28 cellular contexts compared by ENCODE assay signal in genomic region chr14:64934338-64934939, GRCh38. TPM values are rescaled to one million over a fixed set of nuclear protein-coding genes. Genes with fewer than 3 reads are reported as not detected.
DNase-seq lines count a peak whose midpoint lies in the region; ATAC-seq, FAIRE-seq and TF ChIP-seq lines count a peak whose summit lies in the region.
"Had no signal": no experiment of that assay in that cellular context is flagged by ENCODE, and none has a peak within 500 bp of the region (broad histone marks: within the 10 kb centered on the region; RNA-seq: fewer than 3 reads in every experiment).

No MANE protein-coding gene starts in this region.

- POLR2A ChIA-PET in HepG2 (lab: Yijun Ruan, JAX) = no interaction called here

- H3K79me2 ChIP-seq in HepG2 (ENCODE audit: insufficient read depth, low read length) = no peaks in the 10 kb centered on the region

- peaks cover 60% of the 10 kb centered on the region for H3K4me1 ChIP-seq in HepG2 (ENCODE audit: insufficient read depth, low read length)
- H3K4me1 ChIP-seq in right lobe of liver = peaks cover 0 to 53% (median 10%) of the 10 kb centered on the region in 4 donors
- peaks cover 0 to 75% (median 49%) of the 10 kb centered on the region in 4 donors for H3K4me1 ChIP-seq in tibial artery

- H3K4me1 Mint-ChIP-seq in T-helper 17 cell = peaks cover 45% of the 10 kb centered on the region

- intact Hi-C loops in HepG2 (cut with micrococcal nuclease; ENCODE audit: unreplicated experiment) (loop anchor here (10.0 kb wide), 1 partner anchor 230 kb away; the partner anchor contains the start of gene PLEKHG3), right lobe of liver (cut with DNase I) (no loop called here), tibial artery (cut with DNase I; ENCODE audit: low total_unique reads) (no loop called here)

- H3K27me3 ChIP-seq in HepG2 (ENCODE audit: control insufficient read depth in 1 of 2, insufficient read depth in 2 of 2, low read length in 2 of 2) (no peaks in the 10 kb centered on the region), right lobe of liver (no peaks in the 10 kb centered on the region), tibial artery (no peaks in the 10 kb centered on the region)
- H3K27me3 ChIP-seq: heart right ventricle, ovary, right atrium auricular region, transverse colon had no signal

- no peak for ATAC-seq in HepG2
- ATAC-seq in right lobe of liver = no peak
- no peak for ATAC-seq in T-helper 17 cell
- ATAC-seq in HG03354 (IDR thresholded peaks at IDR 0.05; ENCODE audit: poor library complexity, severe bottlenecking, unreplicated experiment) = no peak
- no peak for ATAC-seq in GM18505 (IDR thresholded peaks at IDR 0.05; ENCODE audit: unreplicated experiment)
- ATAC-seq: activated CD8-positive, alpha-beta T cell treated with anti-CD3 and anti-CD28 coated beads, Interleukin-2, amount 10 ng/mL, durations not matched to agents 7 days and 5 days; activated naive CD8-positive, alpha-beta T cell treated with anti-CD3 and anti-CD28 coated beads, Interleukin-2, amount 50 U/mL, for 24 hours; activated T-cell treated with anti-CD3 and anti-CD28 coated beads, Interleukin-2, amount 50 U/mL, for 4 hours; heart right ventricle; naive thymus-derived CD8-positive, alpha-beta T cell; stimulated activated naive CD8-positive, alpha-beta T cell treated with anti-CD3 and anti-CD28 coated beads, Interleukin-15, Interleukin-2, amounts not matched to agents 100 U/mL and 50 U/mL, for 24 hours had no signal

- 78% methylated on average over 1 of the region's 1 CpG for WGBS in HepG2 (ENCODE audit: low lambda C conversion rate)
- WGBS in right lobe of liver (ENCODE audit: insufficient coverage, low coverage, low lambda C conversion rate, missing lambda C conversion rate) = 67% methylated on average over 1 of the region's 1 CpG

- H3K36me3 ChIP-seq in HepG2 (replicated peaks in 1 of 2; ENCODE audit: control insufficient read depth in 1 of 2, insufficient read depth in 2 of 2, low read length in 2 of 2) = peaks cover 3 to 12% of the 10 kb centered on the region in 2 experiments; a peak in 4 of 5 replicates
- H3K36me3 ChIP-seq in right lobe of liver = peaks cover 4 to 31% (median 9%) of the 10 kb centered on the region in 4 donors
- H3K36me3 ChIP-seq in tibial artery = peaks cover 2 to 24% (median 23%) of the 10 kb centered on the region in 3 donors
- H3K36me3 ChIP-seq: ovary had no signal

- no peak overlapping the region for H2AFZ ChIP-seq in HepG2 (ENCODE audit: low read length)

- H3K27me3 Mint-ChIP-seq in T-helper 17 cell = no peaks in the 10 kb centered on the region
- H3K27me3 Mint-ChIP-seq: activated naive CD8-positive, alpha-beta T cell treated with anti-CD3 and anti-CD28 coated beads, Interleukin-2, amount 50 U/mL, for 24 hours; brain; naive thymus-derived CD8-positive, alpha-beta T cell had no signal

- BruUV-seq in HepG2 (replicated peaks; lab: Mats Ljungman, UMichigan) = TSS peak; percentile 36

- no peak overlapping the region for H3K9ac ChIP-seq in HepG2 (ENCODE audit: insufficient read depth, low read depth, low read length)

- peaks cover 3% of the 10 kb centered on the region for H3K36me3 Mint-ChIP-seq in T-helper 17 cell (ENCODE audit: low read depth)

- H3K27ac ChIP-seq in HepG2 (ENCODE audit: extremely low read length, insufficient read depth, low read length) (no peak overlapping the region), right lobe of liver (no peak overlapping the region), tibial artery (peak overlapping the region; percentile 21 to 38)

- peak overlapping the region; percentile 71 for H3K27ac Mint-ChIP-seq in T-helper 17 cell

- DNase-seq in HepG2 (ENCODE audit: low spot score) = no peak
- no peak for DNase-seq in right lobe of liver
- no peak for DNase-seq in T-helper 17 cell
- peak; percentile 84 for DNase-seq in myocyte (ENCODE audit: low read depth)
- no peak for DNase-seq in tibial artery
- DNase-seq: activated CD8-positive, alpha-beta T cell treated with anti-CD3 and anti-CD28 coated beads, Interleukin-2, amount 10 ng/mL, durations not matched to agents 7 days and 5 days; activated naive CD8-positive, alpha-beta T cell treated with anti-CD3 and anti-CD28 coated beads, Interleukin-2, amount 50 U/mL, for 24 hours; activated T-cell treated with anti-CD3 and anti-CD28 coated beads, Interleukin-2, amount 50 U/mL, for 4 hours; DMS153; effector CD4-positive, alpha-beta T cell; erythroblast; HCEC 1CT; heart right ventricle; mesenchymal stem cell; MM.1S; naive thymus-derived CD8-positive, alpha-beta T cell; NCI-H1417 treated with DMSO at 0.1 percent for 48 hours; NCI-H2081 treated with DMSO at 0.1 percent for 48 hours; NCI-H446; ovary; SIG-M5; stimulated activated naive CD8-positive, alpha-beta T cell treated with anti-CD3 and anti-CD28 coated beads, Interleukin-15, Interleukin-2, amounts not matched to agents 100 U/mL and 50 U/mL, for 24 hours; transverse colon had no signal

- no peak for TF ChIP-seq EP300 in HepG2 (IDR thresholded peaks at IDR 0.05; ENCODE audit: low read depth in 2 of 2, low read length in 2 of 2)
- TF ChIP-seq EP300 in HepG2 (CRISPR knock-in tag; IDR thresholded peaks at IDR 0.05; ENCODE audit: borderline replicate concordance) = no peak

- no peaks in the 10 kb centered on the region for H3K9me3 ChIP-seq in HepG2 (ENCODE audit: low read length)
- H3K9me3 ChIP-seq in right lobe of liver = no peaks in the 10 kb centered on the region
- no peaks in the 10 kb centered on the region for H3K9me3 ChIP-seq in T-helper 17 cell (ENCODE audit: control insufficient read depth, low read length, poor library complexity, severe bottlenecking)
- H3K9me3 ChIP-seq in tibial artery = no peaks in the 10 kb centered on the region
- H3K9me3 ChIP-seq: heart right ventricle, ovary, right atrium auricular region, transverse colon had no signal

- no peak for TF ChIP-seq RAD21 in HepG2 (CRISPR knock-in tag; IDR thresholded peaks at IDR 0.05)

- no peak overlapping the region for H3K4me2 ChIP-seq in HepG2 (ENCODE audit: low read depth, low read length)

- TF ChIP-seq CTCF in HepG2 (CRISPR knock-in tag; IDR thresholded peaks at IDR 0.05) (no peak), right lobe of liver (IDR thresholded peaks at IDR 0.05) (no peak), tibial artery (IDR thresholded peaks at IDR 0.05) (no peak)

- no peak overlapping the region for H3K4me3 Mint-ChIP-seq in T-helper 17 cell
- H3K4me3 Mint-ChIP-seq: activated naive CD8-positive, alpha-beta T cell treated with anti-CD3 and anti-CD28 coated beads, Interleukin-2, amount 50 U/mL, for 24 hours; activated T-cell treated with anti-CD3 and anti-CD28 coated beads, Interleukin-2, amount 50 U/mL, for 4 hours; brain had no signal

- FAIRE-seq in HepG2 (lab: Jason Lieb, UNC) = no peak

- no peak overlapping the region for H3K4me3 ChIP-seq in HepG2 (replicated peaks in 1 of 3; ENCODE audit: insufficient read depth in 1 of 3, low read depth in 2 of 3, low read length in 3 of 3)
- H3K4me3 ChIP-seq in right lobe of liver = no peak overlapping the region
- H3K4me3 ChIP-seq in tibial artery = no peak overlapping the region
- H3K4me3 ChIP-seq: heart right ventricle, ovary, right atrium auricular region, transverse colon had no signal

- CTCF ChIA-PET in HepG2 (lab: Yijun Ruan, JAX; ENCODE audit: low intra/inter-chr PET ratio, low total read pairs) = no interaction called here

- in situ Hi-C loops in HepG2 (cut with HindIII; ENCODE audit: extremely low pct_ligation_motif_present, low pct_unique_long_range_greater_than_20kb) = no loop called here

- no peaks in the 10 kb centered on the region; the same call in 1 of the 2 replicates for H4K20me1 ChIP-seq in HepG2 (ENCODE audit: insufficient read depth, low read length)

- no peak for TF ChIP-seq POLR2A in HepG2 (IDR thresholded peaks at IDR 0.05; ENCODE audit: insufficient read depth in 1 of 2, low read depth in 2 of 2, low read length in 2 of 2)
- no peak for TF ChIP-seq POLR2A in right lobe of liver (IDR thresholded peaks at IDR 0.05)
- no peak for TF ChIP-seq POLR2A in GM18505 (IDR thresholded peaks at IDR 0.05; ENCODE audit: borderline replicate concordance, extremely low read depth, insufficient read depth, insufficient read length)

RNA-seq across cellular contexts. Expression of gene GPX2, which starts 8.1 kb away (rescaled TPM):
- total RNA-seq in HepG2 (2016; rRNA removed; fragmentation: Illumina TruSeq; extraction: Trizol) = 674 and 839 TPM in 2 replicates
- 242 and 256 TPM in 2 replicates for total RNA-seq in HepG2 (2016; cell fraction: cytosol; rRNA removed; fragmentation: Illumina TruSeq; extraction: Trizol; ENCODE audit: low read depth)
- total RNA-seq in HepG2 (2016; cell fraction: insoluble cytoplasmic fraction; rRNA removed; fragmentation: Illumina TruSeq; extraction: Trizol) = 663 and 874 TPM in 2 replicates
- total RNA-seq in HepG2 (2016; cell fraction: membrane; rRNA removed; fragmentation: Illumina TruSeq; extraction: Trizol) = 629 and 636 TPM in 2 replicates
- 227 and 238 TPM in 2 replicates for total RNA-seq in HepG2 (2016; cell fraction: nucleus; rRNA removed; fragmentation: Illumina TruSeq; extraction: Trizol)
- 417 and 526 TPM in 2 replicates for polyA plus RNA-seq in HepG2 (2011; rRNA removed)
- 451 and 581 TPM in 2 replicates for polyA plus RNA-seq in HepG2 (2011; cell fraction: cytosol; rRNA removed)
- polyA plus RNA-seq in HepG2 (2011; cell fraction: nucleus; rRNA removed) = 112 and 118 TPM in 2 replicates
- polyA plus RNA-seq in HepG2 (2012) = 77.6 and 217 TPM in 2 replicates
- 401 and 422 TPM in 2 replicates for polyA plus RNA-seq in HepG2 (2016; cell fraction: cytosol; fragmentation: Illumina TruSeq; extraction: Trizol; ENCODE audit: low read depth)
- polyA plus RNA-seq in HepG2 (2016; cell fraction: insoluble cytoplasmic fraction; fragmentation: Illumina TruSeq; extraction: Trizol; ENCODE audit: low read depth) = 1,459 and 1,539 TPM in 2 replicates
- 928 and 1,086 TPM in 2 replicates for polyA plus RNA-seq in HepG2 (2016; cell fraction: membrane; fragmentation: Illumina TruSeq; extraction: Trizol; ENCODE audit: low read depth)
- 560 and 646 TPM in 2 replicates for polyA plus RNA-seq in HepG2 (2016; cell fraction: nucleus; fragmentation: Illumina TruSeq; extraction: Trizol; ENCODE audit: insufficient read depth, low read depth)
- 0.26 and 308 TPM in 2 replicates for polyA minus RNA-seq in HepG2 (2011; rRNA and poly(A)+ RNA removed; ENCODE audit: low replicate concordance)
- 48.7 and 61.2 TPM in 2 replicates for polyA minus RNA-seq in HepG2 (2011; cell fraction: cytosol; rRNA and poly(A)+ RNA removed)
- 37.3 and 43.0 TPM in 2 replicates for polyA minus RNA-seq in HepG2 (2011; cell fraction: nucleus; rRNA and poly(A)+ RNA removed)
- total RNA-seq in right lobe of liver = 1,000 to 10,000 TPM in 1 of 6 experiments, 100 to 1,000 TPM in 5; 248 to 1,113 (median 341) TPM
- total RNA-seq in T-helper 17 cell = not detected
- total RNA-seq in myocyte = not detected in 2 replicates
- 1.0 TPM for polyA plus RNA-seq in myocyte (2012)
- total RNA-seq: activated CD8-positive, alpha-beta T cell treated with anti-CD3 and anti-CD28 coated beads, Interleukin-2, amount 10 ng/mL, durations not matched to agents 7 days and 5 days; fibroblast of villous mesenchyme; heart right ventricle; naive thymus-derived CD8-positive, alpha-beta T cell; right atrium auricular region had no signal
- polyA plus RNA-seq: heart right ventricle, ovary had no signal

RNA-seq across cellular contexts. Expression of gene CHURC1, which starts 20.2 kb away (rescaled TPM):
- total RNA-seq in HepG2 (2016; rRNA removed; fragmentation: Illumina TruSeq; extraction: Trizol) = 72.1 and 74.4 TPM in 2 replicates
- 16.5 and 18.5 TPM in 2 replicates for total RNA-seq in HepG2 (2016; cell fraction: cytosol; rRNA removed; fragmentation: Illumina TruSeq; extraction: Trizol; ENCODE audit: low read depth)
- total RNA-seq in HepG2 (2016; cell fraction: insoluble cytoplasmic fraction; rRNA removed; fragmentation: Illumina TruSeq; extraction: Trizol) = 75.0 and 76.5 TPM in 2 replicates
- 23.3 and 30.6 TPM in 2 replicates for total RNA-seq in HepG2 (2016; cell fraction: membrane; rRNA removed; fragmentation: Illumina TruSeq; extraction: Trizol)
- 35.7 and 40.9 TPM in 2 replicates for total RNA-seq in HepG2 (2016; cell fraction: nucleus; rRNA removed; fragmentation: Illumina TruSeq; extraction: Trizol)
- 35.8 and 41.1 TPM in 2 replicates for polyA plus RNA-seq in HepG2 (2011; rRNA removed)
- polyA plus RNA-seq in HepG2 (2011; cell fraction: cytosol; rRNA removed) = 27.6 and 35.9 TPM in 2 replicates
- polyA plus RNA-seq in HepG2 (2011; cell fraction: nucleus; rRNA removed) = 20.8 and 25.4 TPM in 2 replicates
- 23.0 and 52.4 TPM in 2 replicates for polyA plus RNA-seq in HepG2 (2012)
- 22.9 and 25.5 TPM in 2 replicates for polyA plus RNA-seq in HepG2 (2016; cell fraction: cytosol; fragmentation: Illumina TruSeq; extraction: Trizol; ENCODE audit: low read depth)
- 67.0 and 70.3 TPM in 2 replicates for polyA plus RNA-seq in HepG2 (2016; cell fraction: insoluble cytoplasmic fraction; fragmentation: Illumina TruSeq; extraction: Trizol; ENCODE audit: low read depth)
- 24.8 and 25.8 TPM in 2 replicates for polyA plus RNA-seq in HepG2 (2016; cell fraction: membrane; fragmentation: Illumina TruSeq; extraction: Trizol; ENCODE audit: low read depth)
- 44.4 and 74.3 TPM in 2 replicates for polyA plus RNA-seq in HepG2 (2016; cell fraction: nucleus; fragmentation: Illumina TruSeq; extraction: Trizol; ENCODE audit: insufficient read depth, low read depth)
- polyA minus RNA-seq in HepG2 (2011; rRNA and poly(A)+ RNA removed; ENCODE audit: low replicate concordance) = 6.9 and 33.8 TPM in 2 replicates
- polyA minus RNA-seq in HepG2 (2011; cell fraction: cytosol; rRNA and poly(A)+ RNA removed) = 9.8 and 13.8 TPM in 2 replicates
- 40.3 and 42.6 TPM in 2 replicates for polyA minus RNA-seq in HepG2 (2011; cell fraction: nucleus; rRNA and poly(A)+ RNA removed)
- 10 to 100 TPM; 28.2 to 55.2 (median 37.1) TPM for total RNA-seq in right lobe of liver
- total RNA-seq in T-helper 17 cell = 10 to 100 TPM; 69.5 to 78.3 TPM
- total RNA-seq in myocyte = 41.3 and 55.0 TPM in 2 replicates
- polyA plus RNA-seq in myocyte (2012) = 55.7 TPM

RNA-seq across cellular contexts. Expression of gene RAB15, which starts 37.7 kb away (rescaled TPM):
- total RNA-seq in HepG2 (2016; rRNA removed; fragmentation: Illumina TruSeq; extraction: Trizol) (17.2 and 18.5 TPM in 2 replicates), right lobe of liver (10 to 100 TPM in 2 of 6 experiments, 1 to 10 TPM in 4; 6.5 to 13.8 (median 9.0) TPM), T-helper 17 cell (1 to 10 TPM; 4.8 to 5.8 TPM), myocyte (93.6 and 148 TPM in 2 replicates)
- total RNA-seq in HepG2 (2016; cell fraction: cytosol; rRNA removed; fragmentation: Illumina TruSeq; extraction: Trizol; ENCODE audit: low read depth) = 10.0 and 10.2 TPM in 2 replicates
- total RNA-seq in HepG2 (2016; cell fraction: insoluble cytoplasmic fraction; rRNA removed; fragmentation: Illumina TruSeq; extraction: Trizol) = 15.0 and 19.2 TPM in 2 replicates
- total RNA-seq in HepG2 (2016; cell fraction: membrane; rRNA removed; fragmentation: Illumina TruSeq; extraction: Trizol) = 28.0 and 32.7 TPM in 2 replicates
- total RNA-seq in HepG2 (2016; cell fraction: nucleus; rRNA removed; fragmentation: Illumina TruSeq; extraction: Trizol) = 13.3 and 15.6 TPM in 2 replicates
- 7.4 and 12.3 TPM in 2 replicates for polyA plus RNA-seq in HepG2 (2011; rRNA removed)
- 6.2 and 7.5 TPM in 2 replicates for polyA plus RNA-seq in HepG2 (2011; cell fraction: cytosol; rRNA removed)
- 33.9 and 49.5 TPM in 2 replicates for polyA plus RNA-seq in HepG2 (2011; cell fraction: nucleus; rRNA removed)
- 3.6 and 9.1 TPM in 2 replicates for polyA plus RNA-seq in HepG2 (2012)
- polyA plus RNA-seq in HepG2 (2016; cell fraction: cytosol; fragmentation: Illumina TruSeq; extraction: Trizol; ENCODE audit: low read depth) = 12.4 and 12.5 TPM in 2 replicates
- polyA plus RNA-seq in HepG2 (2016; cell fraction: insoluble cytoplasmic fraction; fragmentation: Illumina TruSeq; extraction: Trizol; ENCODE audit: low read depth) = 18.7 and 21.4 TPM in 2 replicates
- 29.3 and 32.2 TPM in 2 replicates for polyA plus RNA-seq in HepG2 (2016; cell fraction: membrane; fragmentation: Illumina TruSeq; extraction: Trizol; ENCODE audit: low read depth)
- 31.6 and 35.1 TPM in 2 replicates for polyA plus RNA-seq in HepG2 (2016; cell fraction: nucleus; fragmentation: Illumina TruSeq; extraction: Trizol; ENCODE audit: insufficient read depth, low read depth)
- polyA minus RNA-seq in HepG2 (2011; rRNA and poly(A)+ RNA removed; ENCODE audit: low replicate concordance) = 8.7 TPM in 1 of 2 replicates, not detected in the other
- polyA minus RNA-seq in HepG2 (2011; cell fraction: cytosol; rRNA and poly(A)+ RNA removed) = 2.2 and 3.1 TPM in 2 replicates
- polyA minus RNA-seq in HepG2 (2011; cell fraction: nucleus; rRNA and poly(A)+ RNA removed) = 4.0 and 8.6 TPM in 2 replicates
- polyA plus RNA-seq in myocyte (2012) = 80.4 TPM

RNA-seq across cellular contexts. Expression of gene FNTB, which starts 52.3 kb away (rescaled TPM):
- total RNA-seq in HepG2 (2016; rRNA removed; fragmentation: Illumina TruSeq; extraction: Trizol) = 28.5 and 35.1 TPM in 2 replicates
- 4.9 and 5.9 TPM in 2 replicates for total RNA-seq in HepG2 (2016; cell fraction: cytosol; rRNA removed; fragmentation: Illumina TruSeq; extraction: Trizol; ENCODE audit: low read depth)
- total RNA-seq in HepG2 (2016; cell fraction: insoluble cytoplasmic fraction; rRNA removed; fragmentation: Illumina TruSeq; extraction: Trizol) = 26.2 and 34.3 TPM in 2 replicates
- total RNA-seq in HepG2 (2016; cell fraction: membrane; rRNA removed; fragmentation: Illumina TruSeq; extraction: Trizol) = 13.9 and 14.8 TPM in 2 replicates
- 23.0 and 24.4 TPM in 2 replicates for total RNA-seq in HepG2 (2016; cell fraction: nucleus; rRNA removed; fragmentation: Illumina TruSeq; extraction: Trizol)
- polyA plus RNA-seq in HepG2 (2011; rRNA removed) = 23.6 and 25.5 TPM in 2 replicates
- polyA plus RNA-seq in HepG2 (2011; cell fraction: cytosol; rRNA removed) = 24.0 and 26.1 TPM in 2 replicates
- polyA plus RNA-seq in HepG2 (2011; cell fraction: nucleus; rRNA removed) = 23.4 and 27.7 TPM in 2 replicates
- polyA plus RNA-seq in HepG2 (2012) = 13.7 TPM in 2 replicates
- 4.0 and 4.6 TPM in 2 replicates for polyA plus RNA-seq in HepG2 (2016; cell fraction: cytosol; fragmentation: Illumina TruSeq; extraction: Trizol; ENCODE audit: low read depth)
- 33.7 and 37.5 TPM in 2 replicates for polyA plus RNA-seq in HepG2 (2016; cell fraction: insoluble cytoplasmic fraction; fragmentation: Illumina TruSeq; extraction: Trizol; ENCODE audit: low read depth)
- polyA plus RNA-seq in HepG2 (2016; cell fraction: membrane; fragmentation: Illumina TruSeq; extraction: Trizol; ENCODE audit: low read depth) = 7.5 and 8.8 TPM in 2 replicates
- 23.4 and 28.9 TPM in 2 replicates for polyA plus RNA-seq in HepG2 (2016; cell fraction: nucleus; fragmentation: Illumina TruSeq; extraction: Trizol; ENCODE audit: insufficient read depth, low read depth)
- polyA minus RNA-seq in HepG2 (2011; rRNA and poly(A)+ RNA removed; ENCODE audit: low replicate concordance) = 79.0 and 79.6 TPM in 2 replicates
- polyA minus RNA-seq in HepG2 (2011; cell fraction: cytosol; rRNA and poly(A)+ RNA removed) = 23.7 and 24.0 TPM in 2 replicates
- 29.1 and 37.9 TPM in 2 replicates for polyA minus RNA-seq in HepG2 (2011; cell fraction: nucleus; rRNA and poly(A)+ RNA removed)
- 10 to 100 TPM in 2 of 6 experiments, 1 to 10 TPM in 4; 6.1 to 19.2 (median 9.0) TPM for total RNA-seq in right lobe of liver
- 10 to 100 TPM; 14.2 to 22.5 TPM for total RNA-seq in T-helper 17 cell
- total RNA-seq in myocyte = 11.8 and 13.9 TPM in 2 replicates
- polyA plus RNA-seq in myocyte (2012) = 16.4 TPM

RNA-seq across cellular contexts. Expression of gene SPTB, which starts 54.7 kb away (rescaled TPM):
- total RNA-seq in HepG2 (2016; rRNA removed; fragmentation: Illumina TruSeq; extraction: Trizol) = 0.02 TPM in 1 of 2 replicates, not detected in the other
- not detected in 2 replicates for total RNA-seq in HepG2 (2016; cell fraction: cytosol; rRNA removed; fragmentation: Illumina TruSeq; extraction: Trizol; ENCODE audit: low read depth)
- 0.02 TPM in 1 of 2 replicates, not detected in the other for total RNA-seq in HepG2 (2016; cell fraction: insoluble cytoplasmic fraction; rRNA removed; fragmentation: Illumina TruSeq; extraction: Trizol)
- total RNA-seq in HepG2 (2016; cell fraction: membrane; rRNA removed; fragmentation: Illumina TruSeq; extraction: Trizol) = not detected in 2 replicates
- total RNA-seq in HepG2 (2016; cell fraction: nucleus; rRNA removed; fragmentation: Illumina TruSeq; extraction: Trizol) = not detected in 2 replicates
- polyA plus RNA-seq in HepG2 (2011; rRNA removed) = 0.01 TPM in 1 of 2 replicates, not detected in the other
- not detected in 2 replicates for polyA plus RNA-seq in HepG2 (2011; cell fraction: cytosol; rRNA removed)
- polyA plus RNA-seq in HepG2 (2011; cell fraction: nucleus; rRNA removed) = not detected in 2 replicates
- polyA plus RNA-seq in HepG2 (2012) = not detected in 2 replicates
- not detected in 2 replicates for polyA plus RNA-seq in HepG2 (2016; cell fraction: cytosol; fragmentation: Illumina TruSeq; extraction: Trizol; ENCODE audit: low read depth)
- not detected in 2 replicates for polyA plus RNA-seq in HepG2 (2016; cell fraction: insoluble cytoplasmic fraction; fragmentation: Illumina TruSeq; extraction: Trizol; ENCODE audit: low read depth)
- not detected in 2 replicates for polyA plus RNA-seq in HepG2 (2016; cell fraction: membrane; fragmentation: Illumina TruSeq; extraction: Trizol; ENCODE audit: low read depth)
- not detected in 2 replicates for polyA plus RNA-seq in HepG2 (2016; cell fraction: nucleus; fragmentation: Illumina TruSeq; extraction: Trizol; ENCODE audit: insufficient read depth, low read depth)
- 0.28 TPM in 1 of 2 replicates, not detected in the other for polyA minus RNA-seq in HepG2 (2011; rRNA and poly(A)+ RNA removed; ENCODE audit: low replicate concordance)
- polyA minus RNA-seq in HepG2 (2011; cell fraction: cytosol; rRNA and poly(A)+ RNA removed) = not detected in 2 replicates
- polyA minus RNA-seq in HepG2 (2011; cell fraction: nucleus; rRNA and poly(A)+ RNA removed) = not detected in 2 replicates
- 1 to 10 TPM in 1 of 6 experiments, under 1 TPM in 5; 0.12 to 2.4 (median 0.72) TPM for total RNA-seq in right lobe of liver
- 1 to 10 TPM in 1 of 2 donors, under 1 TPM in 1; 0.40 to 8.4 TPM for total RNA-seq in T-helper 17 cell
- 4.3 and 4.6 TPM in 2 replicates for total RNA-seq in myocyte
- polyA plus RNA-seq in myocyte (2012) = 1.3 TPM
- total RNA-seq: activated CD8-positive, alpha-beta T cell treated with anti-CD3 and anti-CD28 coated beads, Interleukin-2, amount 10 ng/mL, durations not matched to agents 7 days and 5 days had no signal
- polyA plus RNA-seq: naive thymus-derived CD8-positive, alpha-beta T cell had no signal

Comparison
In these comparisons a context has a peak if more than half of its experiments do, and no peak if none do; other contexts are left out.
1. H3K27ac ChIP-seq: peak in tibial artery (2 of 2); none in HepG2 (single experiment) and right lobe of liver (0 of 3).
2. RNA of gene GPX2, which starts 8.1 kb away (total RNA-seq): 227 to 874 TPM in HepG2 and 248 to 1,113 TPM in right lobe of liver; not detected in T-helper 17 cell and not detected in myocyte; every median in the first group is over 100 times any median in the second.